In genomic region chr11:59207988-59208432, GRCh38 we compare ENCODE assay signal across 8 cellular contexts. TPM values are rescaled to one million over a fixed set of nuclear protein-coding genes. Genes with fewer than 3 reads are reported as not detected.
DNase-seq lines count a peak whose midpoint lies in the region; ATAC-seq, FAIRE-seq and TF ChIP-seq lines count a peak whose summit lies in the region.

No MANE protein-coding gene starts in this region.

- H3K4me2 ChIP-seq in A549, result no peak overlapping the region

- CTCF ChIA-PET in A549 (lab: Yijun Ruan, JAX), result interaction anchor here (0.9 to 12.3 kb wide), 4 partner anchors 14 to 34 kb away, joined by 3 to 161 read pairs (median 10); partner anchors contain the start of gene DTX4

- POLR2A ChIA-PET in A549 (lab: Yijun Ruan, JAX), result no interaction called here

- no peak for TF ChIP-seq POLR2A in A549 (IDR thresholded peaks at IDR 0.05; ENCODE audit: low read length)
- no peak for TF ChIP-seq POLR2A in transverse colon (IDR thresholded peaks at IDR 0.05)

- H3K4me3 ChIP-seq in A549 (no peak overlapping the region), WERI-Rb-1 (ENCODE audit: low read depth, low read length) (no peak overlapping the region), transverse colon (peak overlapping the region in 1 of 4 donors; percentile 24)

- intact Hi-C loops in transverse colon (cut with DNase I; ENCODE audit: low total_unique reads), result loop anchor here (1.0 kb wide), 1 partner anchor 37 kb away; no protein-coding TSS in a partner anchor

- TF ChIP-seq CTCF in A549 (IDR thresholded peaks at IDR 0.05) (peak; percentile 68), GM12873 (IDR thresholded peaks at IDR 0.05; ENCODE audit: insufficient read depth, low read depth, low read length, missing control alignments) (peak; percentile 82), WERI-Rb-1 (IDR thresholded peaks at IDR 0.05; ENCODE audit: low read depth, low read length) (peak; percentile 63), transverse colon (IDR thresholded peaks at IDR 0.05) (peak; percentile 65 to 83 (median 72))

- peak; percentile 62 to 75; a peak in 5 of 6 replicates for ATAC-seq in A549
- peak; percentile 69 for ATAC-seq in HG02588 (IDR thresholded peaks at IDR 0.05; ENCODE audit: unreplicated experiment)

- no peak for TF ChIP-seq EP300 in A549 (IDR thresholded peaks at IDR 0.05)
- no peak for TF ChIP-seq EP300 in transverse colon (IDR thresholded peaks at IDR 0.05; ENCODE audit: low read depth)

- H3K9me3 ChIP-seq in A549 (no peaks in the 10 kb centered on the region), WERI-Rb-1 (ENCODE audit: severe bottlenecking) (no peaks in the 10 kb centered on the region), transverse colon (no peaks in the 10 kb centered on the region)

- H3K27ac ChIP-seq in A549, result no peak overlapping the region
- H3K27ac ChIP-seq in WERI-Rb-1, result no peak overlapping the region
- H3K27ac ChIP-seq in transverse colon, result peak overlapping the region in 3 of 4 donors; percentile 22 to 36 (median 34)

- H3K4me1 ChIP-seq in A549, result no peaks in the 10 kb centered on the region
- peaks cover 0 to 11% (median 4%) of the 10 kb centered on the region in 4 donors for H3K4me1 ChIP-seq in transverse colon

- H3K36me3 ChIP-seq in WERI-Rb-1 (no peaks in the 10 kb centered on the region), transverse colon (no peaks in the 10 kb centered on the region)

- peaks cover 77% of the 10 kb centered on the region for H3K27me3 ChIP-seq in WERI-Rb-1 (ENCODE audit: insufficient read depth, low read depth, severe bottlenecking)
- no peaks in the 10 kb centered on the region for H3K27me3 ChIP-seq in transverse colon

- WGBS in A549 (ENCODE audit: missing lambda C conversion rate), result 3% methylated on average over 4 of the region's 4 CpGs
- 3 to 30% methylated on average over 1 to 4 of the region's 4 CpGs for WGBS in transverse colon (ENCODE audit: low coverage in 1 of 2), 2 donors

- peak; percentile 17 to 65 for DNase-seq in A549 (ENCODE audit: low read depth in 1 of 2, low spot score in 1 of 2)
- peak; percentile 74 for DNase-seq in NAMALWA (ENCODE audit: low spot score)
- no peak for DNase-seq in WERI-Rb-1
- DNase-seq in myocyte (ENCODE audit: low read depth), result peak; percentile 62
- no peak for DNase-seq in transverse colon

- peak; percentile 64 to 70 for TF ChIP-seq RAD21 in A549 (conservative IDR thresholded peaks at IDR 0.05 in 1 of 2, IDR thresholded peaks at IDR 0.05 in 1 of 2)

- FAIRE-seq in A549 (lab: Jason Lieb, UNC) (no peak), endometrium (lab: Jason Lieb, UNC) (peak; percentile 68)

- in situ Hi-C loops in transverse colon (cut with MboI; ENCODE audit: low pct_ligation_motif_present in 1 of 4, low pct_unique_long_range_greater_than_20kb in 1 of 4, low sequenced_read_pairs in 3 of 4), result no loop called here

TF ChIP-seq in A549, 52 proteins besides CTCF, POLR2A, EP300 and RAD21:
- no peak for TF ChIP-seq KDM5A (IDR thresholded peaks at IDR 0.05)
- TF ChIP-seq SMC3 (IDR thresholded peaks at IDR 0.05), result peak; percentile 68; the same call in 2 of the 3 replicates

RNA-seq across cellular contexts. Expression of gene MPEG1, which starts 4.7 kb away (rescaled TPM):
- polyA plus RNA-seq in A549 (2011; rRNA removed) (not detected in 2 replicates), A549 (2017; fragmentation: RNase III; extraction: RNeasy Plus Mini Kit Qiagen cat#74134 plus additional on column Dnase treatment) (not detected in 3 replicates)
- not detected in 2 replicates for polyA plus RNA-seq in A549 (2012; cell fraction: cytosol; rRNA removed)
- polyA plus RNA-seq in A549 (2012; cell fraction: nucleus; rRNA removed), result not detected in 2 replicates
- polyA minus RNA-seq in A549 (2011; rRNA and poly(A)+ RNA removed), result not detected in 2 replicates
- total RNA-seq in myocyte (not detected in 2 replicates), transverse colon (10 to 100 TPM in 1 of 4 donors, 1 to 10 TPM in 3; 4.6 to 16.5 (median 7.5) TPM)
- polyA plus RNA-seq in myocyte (2012), result 0.10 TPM

RNA-seq across cellular contexts. Expression of gene DTX4, which starts 36.1 kb away (rescaled TPM):
- polyA plus RNA-seq in A549 (2011; rRNA removed), result 0.97 and 2.2 TPM in 2 replicates
- polyA plus RNA-seq in A549 (2012; cell fraction: cytosol; rRNA removed), result 1.1 and 1.9 TPM in 2 replicates
- 2.3 and 3.0 TPM in 2 replicates for polyA plus RNA-seq in A549 (2012; cell fraction: nucleus; rRNA removed)
- 3.0 to 3.3 TPM (median 3.1 TPM) in 3 replicates for polyA plus RNA-seq in A549 (2017; fragmentation: RNase III; extraction: RNeasy Plus Mini Kit Qiagen cat#74134 plus additional on column Dnase treatment)
- 4.6 and 5.8 TPM in 2 replicates for polyA minus RNA-seq in A549 (2011; rRNA and poly(A)+ RNA removed)
- 7.9 and 8.2 TPM in 2 replicates for total RNA-seq in myocyte
- 53.3 TPM for polyA plus RNA-seq in myocyte (2012)
- total RNA-seq in transverse colon, result 10 to 100 TPM; 61.3 to 95.3 (median 77.6) TPM

Comparison
In these comparisons a context has a peak if more than half of its experiments do, and no peak if none do; other contexts are left out.
1. DNase-seq: peak in A549 (2 of 2), NAMALWA (single experiment) and myocyte (single experiment); none in WERI-Rb-1 (single experiment) and transverse colon (single experiment).
2. H3K27ac ChIP-seq: peak in transverse colon (3 of 4); none in A549 (0 of 2) and WERI-Rb-1 (single experiment).
3. Peak in every context shown above with its lines, with median percentiles within 50 percentile points of each other: CTCF ChIP-seq.